Comparison of ENCODE assay signal across 1 cellular context in the genomic region with DNA sequence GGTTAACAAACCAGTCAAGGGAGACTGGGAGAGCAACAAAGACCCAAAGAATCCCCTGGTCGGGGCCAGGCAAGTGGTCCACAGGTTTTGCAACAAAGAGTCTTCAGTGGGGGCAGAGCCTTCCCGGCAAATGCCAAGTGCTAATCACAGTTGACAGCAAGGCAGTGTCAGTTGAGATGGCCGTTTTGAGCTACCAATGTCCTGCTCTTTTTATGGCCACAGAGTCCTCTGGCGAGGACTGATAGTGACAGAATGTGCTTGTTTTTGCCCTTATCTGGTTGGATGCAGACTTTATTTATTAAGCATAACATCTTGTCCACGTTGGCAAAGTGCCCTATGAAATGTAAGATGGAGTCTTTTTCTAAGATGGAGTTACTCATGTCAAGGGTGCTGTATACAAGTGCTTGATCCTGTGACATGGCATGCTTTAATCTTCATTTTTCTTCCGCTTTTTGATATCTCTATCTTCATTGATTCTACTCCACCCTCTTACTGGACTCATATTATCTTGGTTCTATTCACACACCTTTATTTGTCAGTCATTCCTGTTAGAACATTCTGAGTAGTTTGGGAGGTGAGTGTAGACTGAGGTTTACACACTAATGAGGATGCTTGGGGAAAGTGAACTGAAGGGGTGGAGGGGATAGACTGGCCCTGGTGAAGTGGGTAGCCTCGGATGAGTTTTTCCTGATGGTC.
TF ChIP-seq lines count a peak whose summit lies in the region.

No MANE protein-coding gene starts in this region.

TF ChIP-seq in K562, 482 proteins besides CTCF, POLR2A, EP300 and RAD21 (continued from another document and continues in another):
- TF ChIP-seq, protein P1, sequence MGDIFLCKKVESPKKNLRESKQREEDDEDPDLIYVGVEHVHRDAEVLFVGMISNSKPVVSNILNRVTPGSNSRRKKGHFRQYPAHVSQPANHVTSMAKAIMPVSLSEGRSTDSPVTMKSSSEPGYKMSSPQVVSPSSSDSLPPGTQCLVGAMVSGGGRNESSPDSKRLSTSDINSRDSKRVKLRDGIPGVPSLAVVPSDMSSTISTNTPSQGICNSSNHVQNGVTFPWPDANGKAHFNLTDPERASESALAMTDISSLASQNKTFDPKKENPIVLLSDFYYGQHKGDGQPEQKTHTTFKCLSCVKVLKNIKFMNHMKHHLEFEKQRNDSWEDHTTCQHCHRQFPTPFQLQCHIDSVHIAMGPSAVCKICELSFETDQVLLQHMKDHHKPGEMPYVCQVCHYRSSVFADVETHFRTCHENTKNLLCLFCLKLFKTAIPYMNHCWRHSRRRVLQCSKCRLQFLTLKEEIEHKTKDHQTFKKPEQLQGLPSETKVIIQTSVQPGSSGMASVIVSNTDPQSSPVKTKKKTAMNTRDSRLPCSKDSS (IDR thresholded peaks at IDR 0.05; ENCODE audit: low read depth, partially characterized antibody), result no peak
- TF ChIP-seq MTA1 (IDR thresholded peaks at IDR 0.05; ENCODE audit: borderline replicate concordance), result peak; percentile 93
- TF ChIP-seq YBX1 (IDR thresholded peaks at IDR 0.05), result no peak
- peak; percentile 100 for TF ChIP-seq TCFL5 (CRISPR knock-in tag; conservative IDR thresholded peaks at IDR 0.05)
- TF ChIP-seq CBFA2T3 (IDR thresholded peaks at IDR 0.05), result peak; percentile 99
- TF ChIP-seq, protein P2, sequence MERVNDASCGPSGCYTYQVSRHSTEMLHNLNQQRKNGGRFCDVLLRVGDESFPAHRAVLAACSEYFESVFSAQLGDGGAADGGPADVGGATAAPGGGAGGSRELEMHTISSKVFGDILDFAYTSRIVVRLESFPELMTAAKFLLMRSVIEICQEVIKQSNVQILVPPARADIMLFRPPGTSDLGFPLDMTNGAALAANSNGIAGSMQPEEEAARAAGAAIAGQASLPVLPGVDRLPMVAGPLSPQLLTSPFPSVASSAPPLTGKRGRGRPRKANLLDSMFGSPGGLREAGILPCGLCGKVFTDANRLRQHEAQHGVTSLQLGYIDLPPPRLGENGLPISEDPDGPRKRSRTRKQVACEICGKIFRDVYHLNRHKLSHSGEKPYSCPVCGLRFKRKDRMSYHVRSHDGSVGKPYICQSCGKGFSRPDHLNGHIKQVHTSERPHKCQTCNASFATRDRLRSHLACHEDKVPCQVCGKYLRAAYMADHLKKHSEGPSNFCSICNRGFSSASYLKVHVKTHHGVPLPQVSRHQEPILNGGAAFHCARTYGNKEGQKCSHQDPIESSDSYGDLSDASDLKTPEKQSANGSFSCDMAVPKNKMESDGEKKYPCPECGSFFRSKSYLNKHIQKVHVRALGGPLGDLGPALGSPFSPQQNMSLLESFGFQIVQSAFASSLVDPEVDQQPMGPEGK (CRISPR knock-in tag; IDR thresholded peaks at IDR 0.05; ENCODE audit: borderline replicate concordance), result peak; percentile 100
- no peak for TF ChIP-seq FIP1L1 (IDR thresholded peaks at IDR 0.05; ENCODE audit: low read depth, low read length, poor library complexity, severe bottlenecking)
- TF ChIP-seq TRIM24 (IDR thresholded peaks at IDR 0.05), result peak; percentile 98
- no peak for TF ChIP-seq MCM3 (IDR thresholded peaks at IDR 0.05)
- no peak for TF ChIP-seq SMC3 (conservative IDR thresholded peaks at IDR 0.05; ENCODE audit: insufficient read depth, low read depth, low read length)
- TF ChIP-seq MLLT1 (IDR thresholded peaks at IDR 0.05), result peak in 1 of 2 experiments; percentile 53; a peak in 2 of 4 replicates
- TF ChIP-seq REST (CRISPR knock-in tag; IDR thresholded peaks at IDR 0.05; ENCODE audit: low read depth), result peak; percentile 96
- TF ChIP-seq CHD2 (IDR thresholded peaks at IDR 0.05; ENCODE audit: low read depth, low read length), result no peak
- peak; percentile 99 for TF ChIP-seq TAF7 (tag; IDR thresholded peaks at IDR 0.05)
- peak; percentile 100 for TF ChIP-seq ZNF23 (CRISPR knock-in tag; IDR thresholded peaks at IDR 0.05)
- 0 out of 2 replicates have a peak, but pooled peaks have one; percentile 55 for TF ChIP-seq PHF21A (IDR thresholded peaks at IDR 0.05; ENCODE audit: borderline replicate concordance, low read depth)
- no peak for TF ChIP-seq HNRNPK (IDR thresholded peaks at IDR 0.05; ENCODE audit: low read depth, low read length, poor library complexity, severe bottlenecking)
- no peak for TF ChIP-seq KAT7 (CRISPR knock-in tag; IDR thresholded peaks at IDR 0.05; ENCODE audit: borderline replicate concordance)
- TF ChIP-seq GTF2F1 (IDR thresholded peaks at IDR 0.05; ENCODE audit: low read depth, low read length), result no peak
- no peak for TF ChIP-seq USF2 (CRISPR knock-in tag; IDR thresholded peaks at IDR 0.05)
- peak; percentile 17; the same call in 1 of the 2 replicates for TF ChIP-seq JUN (IDR thresholded peaks at IDR 0.05; ENCODE audit: borderline replicate concordance, low read depth, low read length)
- TF ChIP-seq JUN (CRISPR knock-in tag; IDR thresholded peaks at IDR 0.05; ENCODE audit: borderline replicate concordance), result no peak
- no peak for TF ChIP-seq SMAD2 (IDR thresholded peaks at IDR 0.05; ENCODE audit: low read depth, low read length)
- peak; percentile 100 for TF ChIP-seq ELK3 (CRISPR knock-in tag; IDR thresholded peaks at IDR 0.05)
- TF ChIP-seq, protein P3, sequence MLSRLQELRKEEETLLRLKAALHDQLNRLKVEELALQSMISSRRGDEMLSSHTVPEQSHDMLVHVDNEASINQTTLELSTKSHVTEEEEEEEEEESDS (CRISPR knock-in tag; IDR thresholded peaks at IDR 0.05), result peak; percentile 92
- TF ChIP-seq NCOA4 (IDR thresholded peaks at IDR 0.05; ENCODE audit: partially characterized antibody), result peak; percentile 6
- TF ChIP-seq MYNN (IDR thresholded peaks at IDR 0.05), result peak; percentile 86
- no peak for TF ChIP-seq MYNN (CRISPR knock-in tag; IDR thresholded peaks at IDR 0.05)
- 0 out of 2 replicates have a peak, but pooled peaks have one; percentile 71 for TF ChIP-seq CBX5 (IDR thresholded peaks at IDR 0.05; ENCODE audit: borderline replicate concordance, low read depth)
- peak; percentile 100 for TF ChIP-seq PTTG1 (tag; IDR thresholded peaks at IDR 0.05; ENCODE audit: low read depth)
- peak; percentile 100 for TF ChIP-seq FOXO4 (CRISPR knock-in tag; IDR thresholded peaks at IDR 0.05)
- TF ChIP-seq E2F5 (CRISPR knock-in tag; IDR thresholded peaks at IDR 0.05), result no peak
- TF ChIP-seq SRSF3 (IDR thresholded peaks at IDR 0.05; ENCODE audit: insufficient read depth, low read length), result no peak
- no peak for TF ChIP-seq E2F1 (CRISPR knock-in tag; IDR thresholded peaks at IDR 0.05)
- no peak for TF ChIP-seq CEBPG (CRISPR knock-in tag; IDR thresholded peaks at IDR 0.05)
- peak; percentile 25 to 66; a peak in 2 of 4 replicates for TF ChIP-seq CEBPG (tag; conservative IDR thresholded peaks at IDR 0.05 in 1 of 2, IDR thresholded peaks at IDR 0.05 in 1 of 2)
- TF ChIP-seq, protein P4, sequence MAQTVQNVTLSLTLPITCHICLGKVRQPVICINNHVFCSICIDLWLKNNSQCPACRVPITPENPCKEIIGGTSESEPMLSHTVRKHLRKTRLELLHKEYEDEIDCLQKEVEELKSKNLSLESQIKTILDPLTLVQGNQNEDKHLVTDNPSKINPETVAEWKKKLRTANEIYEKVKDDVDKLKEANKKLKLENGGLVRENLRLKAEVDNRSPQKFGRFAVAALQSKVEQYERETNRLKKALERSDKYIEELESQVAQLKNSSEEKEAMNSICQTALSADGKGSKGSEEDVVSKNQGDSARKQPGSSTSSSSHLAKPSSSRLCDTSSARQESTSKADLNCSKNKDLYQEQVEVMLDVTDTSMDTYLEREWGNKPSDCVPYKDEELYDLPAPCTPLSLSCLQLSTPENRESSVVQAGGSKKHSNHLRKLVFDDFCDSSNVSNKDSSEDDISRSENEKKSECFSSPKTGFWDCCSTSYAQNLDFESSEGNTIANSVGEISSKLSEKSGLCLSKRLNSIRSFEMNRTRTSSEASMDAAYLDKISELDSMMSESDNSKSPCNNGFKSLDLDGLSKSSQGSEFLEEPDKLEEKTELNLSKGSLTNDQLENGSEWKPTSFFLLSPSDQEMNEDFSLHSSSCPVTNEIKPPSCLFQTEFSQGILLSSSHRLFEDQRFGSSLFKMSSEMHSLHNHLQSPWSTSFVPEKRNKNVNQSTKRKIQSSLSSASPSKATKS (CRISPR knock-in tag; IDR thresholded peaks at IDR 0.05), result peak; percentile 98
- no peak for TF ChIP-seq POLR3G (IDR thresholded peaks at IDR 0.05; ENCODE audit: extremely low read depth, insufficient read length, insufficient replicate concordance)
- TF ChIP-seq, protein P5, sequence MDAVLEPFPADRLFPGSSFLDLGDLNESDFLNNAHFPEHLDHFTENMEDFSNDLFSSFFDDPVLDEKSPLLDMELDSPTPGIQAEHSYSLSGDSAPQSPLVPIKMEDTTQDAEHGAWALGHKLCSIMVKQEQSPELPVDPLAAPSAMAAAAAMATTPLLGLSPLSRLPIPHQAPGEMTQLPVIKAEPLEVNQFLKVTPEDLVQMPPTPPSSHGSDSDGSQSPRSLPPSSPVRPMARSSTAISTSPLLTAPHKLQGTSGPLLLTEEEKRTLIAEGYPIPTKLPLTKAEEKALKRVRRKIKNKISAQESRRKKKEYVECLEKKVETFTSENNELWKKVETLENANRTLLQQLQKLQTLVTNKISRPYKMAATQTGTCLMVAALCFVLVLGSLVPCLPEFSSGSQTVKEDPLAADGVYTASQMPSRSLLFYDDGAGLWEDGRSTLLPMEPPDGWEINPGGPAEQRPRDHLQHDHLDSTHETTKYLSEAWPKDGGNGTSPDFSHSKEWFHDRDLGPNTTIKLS (IDR thresholded peaks at IDR 0.05; ENCODE audit: borderline replicate concordance, low read depth), result peak; percentile 91; the same call in 1 of the 2 replicates
